Comparison of ENCODE assay signal across 19 cellular contexts in the genomic region with DNA sequence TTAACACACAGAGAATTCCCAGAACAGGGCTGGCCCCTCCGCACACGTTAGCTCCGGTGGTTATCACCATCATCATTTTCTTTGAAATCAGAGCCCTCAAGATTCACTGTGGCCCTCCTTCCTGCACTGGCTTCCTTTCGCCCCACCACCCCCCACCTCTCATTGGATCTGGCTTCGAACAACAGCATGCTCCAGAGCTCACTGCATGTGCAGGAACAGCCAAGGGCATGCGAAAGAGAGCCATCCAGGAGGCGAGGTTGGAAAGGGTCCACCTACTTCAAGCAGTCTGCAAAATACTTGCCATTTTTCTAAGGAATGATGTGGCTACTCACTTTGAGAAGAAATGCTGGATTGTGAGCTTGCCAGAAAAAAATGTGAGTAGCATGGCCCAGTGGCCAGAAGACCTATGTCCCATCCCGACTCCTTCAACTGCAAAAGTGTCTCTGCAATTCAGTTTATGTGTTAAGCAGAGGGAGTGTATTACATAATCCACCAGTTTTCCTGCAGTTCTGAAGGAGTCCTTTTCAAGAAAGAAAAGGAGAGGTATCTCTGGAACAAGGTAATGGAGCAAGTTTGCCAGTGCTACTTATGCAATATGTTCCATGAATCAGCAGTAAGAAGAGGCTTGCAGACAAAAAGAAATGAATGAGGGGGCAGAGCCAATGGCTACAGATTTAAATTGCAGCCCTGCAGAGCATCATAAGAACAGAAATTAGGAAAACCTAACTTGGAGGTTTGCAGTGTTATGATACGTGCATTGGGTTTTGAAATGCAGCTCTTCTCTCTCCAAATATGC.
"Had no signal": no experiment of that assay in that cellular context is flagged by ENCODE, and none has a peak within 500 bp of the region (broad histone marks: within the 10 kb centered on the region; RNA-seq: fewer than 3 reads in every experiment).

No MANE protein-coding gene starts in this region.

- ATAC-seq: activated CD8-positive, alpha-beta memory T cell treated with anti-CD3 and anti-CD28 coated beads, Interleukin-2, amount 10 ng/mL, durations not matched to agents 7 days and 5 days; sciatic nerve had no signal

- H3K27ac Mint-ChIP-seq: activated CD4-positive, alpha-beta memory T cell treated with anti-CD3 and anti-CD28 coated beads for 36 hours; activated CD8-positive, alpha-beta memory T cell treated with anti-CD3 and anti-CD28 coated beads, Interleukin-2, amount 10 ng/mL, durations not matched to agents 7 days and 5 days; activated naive CD4-positive, alpha-beta T cell treated with anti-CD3 and anti-CD28 coated beads, Interleukin-2, amount 10 ng/mL, durations not matched to agents 7 days and 5 days; dendritic cell treated with granulocyte-macrophage colony-stimulating factor and Interleukin-4, amounts not matched to agents 40 ng/mL and 50 ng/mL, for 4 days; nephron progenitor cell had no signal

- H3K36me3 Mint-ChIP-seq: activated CD4-positive, alpha-beta memory T cell treated with anti-CD3 and anti-CD28 coated beads for 36 hours; activated CD8-positive, alpha-beta memory T cell treated with anti-CD3 and anti-CD28 coated beads, Interleukin-2, amount 10 ng/mL, durations not matched to agents 7 days and 5 days; activated naive CD4-positive, alpha-beta T cell treated with anti-CD3 and anti-CD28 coated beads, Interleukin-2, amount 10 ng/mL, durations not matched to agents 7 days and 5 days had no signal

- H3K27ac ChIP-seq: SK-N-MC, thyroid gland had no signal

- H3K27me3 ChIP-seq: thyroid gland had no signal

- H3K4me1 ChIP-seq: thyroid gland had no signal

- H3K27me3 Mint-ChIP-seq: activated CD8-positive, alpha-beta memory T cell treated with anti-CD3 and anti-CD28 coated beads, Interleukin-2, amount 10 ng/mL, durations not matched to agents 7 days and 5 days; activated naive CD4-positive, alpha-beta T cell treated with anti-CD3 and anti-CD28 coated beads, Interleukin-2, amount 10 ng/mL, durations not matched to agents 7 days and 5 days; dendritic cell treated with granulocyte-macrophage colony-stimulating factor and Interleukin-4, amounts not matched to agents 40 ng/mL and 50 ng/mL, for 4 days had no signal

- H3K4me3 ChIP-seq: SK-N-MC, smooth muscle cell, thyroid gland had no signal

- H3K4me3 Mint-ChIP-seq: activated CD4-positive, alpha-beta memory T cell treated with anti-CD3 and anti-CD28 coated beads for 36 hours; activated CD8-positive, alpha-beta memory T cell treated with anti-CD3 and anti-CD28 coated beads, Interleukin-2, amount 10 ng/mL, durations not matched to agents 7 days and 5 days; activated naive CD4-positive, alpha-beta T cell treated with anti-CD3 and anti-CD28 coated beads, Interleukin-2, amount 10 ng/mL, durations not matched to agents 7 days and 5 days; dendritic cell treated with granulocyte-macrophage colony-stimulating factor and Interleukin-4, amounts not matched to agents 40 ng/mL and 50 ng/mL, for 4 days; nephron progenitor cell had no signal

- DNase-seq: activated CD4-positive, alpha-beta memory T cell treated with anti-CD3 and anti-CD28 coated beads for 36 hours; activated CD4-positive, alpha-beta T cell treated with anti-CD3 and anti-CD28 coated beads for 48 hours; activated naive CD4-positive, alpha-beta T cell treated with anti-CD3 and anti-CD28 coated beads, Interleukin-2, amount 10 ng/mL, durations not matched to agents 7 days and 5 days; activated T-cell treated with anti-CD3 and anti-CD28 coated beads for 4 hours; aorta; effector CD8-positive, alpha-beta T cell; glutamatergic neuron; nephron progenitor cell; stimulated activated CD4-positive, alpha-beta T cell treated with anti-CD3 and anti-CD28 coated beads, Interleukin-15, amount 100 ng/mL, for 24 hours; stimulated activated CD4-positive, alpha-beta T cell treated with anti-CD3 and anti-CD28 coated beads, Interleukin-2, amount 100 ng/mL, for 48 hours; stimulated activated naive CD4-positive, alpha-beta T cell; SW 1271; T-helper 2 cell; thyroid gland had no signal

- H3K36me3 ChIP-seq: thyroid gland had no signal

- H3K9me3 Mint-ChIP-seq: activated CD4-positive, alpha-beta memory T cell treated with anti-CD3 and anti-CD28 coated beads for 36 hours had no signal

- H3K4me1 Mint-ChIP-seq: activated CD8-positive, alpha-beta memory T cell treated with anti-CD3 and anti-CD28 coated beads, Interleukin-2, amount 10 ng/mL, durations not matched to agents 7 days and 5 days; activated naive CD4-positive, alpha-beta T cell treated with anti-CD3 and anti-CD28 coated beads, Interleukin-2, amount 10 ng/mL, durations not matched to agents 7 days and 5 days; nephron progenitor cell had no signal

- H3K4me2 ChIP-seq: smooth muscle cell had no signal

- H3K9me3 ChIP-seq: thyroid gland had no signal
